ENCODE assay signal across 19 cellular contexts in the genomic region with DNA sequence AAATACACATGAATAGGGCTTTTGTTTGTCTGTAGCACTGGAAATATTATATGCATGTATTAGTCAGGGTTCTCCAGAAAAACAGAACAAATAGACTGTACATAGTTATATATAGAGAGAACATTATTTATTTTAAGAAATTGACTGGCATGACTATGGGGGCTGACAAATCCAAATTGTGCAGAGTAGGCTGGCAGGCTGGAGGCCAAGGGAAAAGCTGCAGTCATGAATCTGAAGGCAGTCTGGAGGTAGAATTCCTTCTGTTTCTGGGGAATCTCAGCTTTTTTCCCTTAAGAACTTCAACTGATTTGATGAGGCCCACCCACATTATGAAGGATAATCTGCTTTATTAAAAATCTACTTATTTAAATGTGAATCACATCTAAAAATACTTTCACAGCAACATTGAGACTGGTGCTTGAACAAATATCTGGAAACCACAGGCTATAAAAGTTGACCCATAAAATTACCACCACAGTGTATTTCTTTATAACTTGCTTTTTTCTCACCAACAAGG.
DNase-seq lines count a peak whose midpoint lies in the region; ATAC-seq, FAIRE-seq and TF ChIP-seq lines count a peak whose summit lies in the region.
"Had no signal": no experiment of that assay in that cellular context is flagged by ENCODE, and none has a peak within 500 bp of the region (broad histone marks: within the 10 kb centered on the region; RNA-seq: fewer than 3 reads in every experiment).

No MANE protein-coding gene starts in this region.

- TF ChIP-seq POLR2A in HepG2 (IDR thresholded peaks at IDR 0.05; ENCODE audit: insufficient read depth in 1 of 2, low read depth in 2 of 2, low read length in 2 of 2) (no peak), right lobe of liver (IDR thresholded peaks at IDR 0.05) (no peak), lower leg skin (IDR thresholded peaks at IDR 0.05) (no peak)

- no peaks in the 10 kb centered on the region for H3K9me3 ChIP-seq in HepG2 (ENCODE audit: low read length)
- no peaks in the 10 kb centered on the region for H3K9me3 ChIP-seq in right lobe of liver
- H3K9me3 ChIP-seq: BE2C, HAP-1 had no signal

- TF ChIP-seq EP300 in HepG2 (IDR thresholded peaks at IDR 0.05; ENCODE audit: low read depth in 2 of 2, low read length in 2 of 2) (no peak), HepG2 (CRISPR knock-in tag; IDR thresholded peaks at IDR 0.05; ENCODE audit: borderline replicate concordance) (no peak)

- CTCF ChIA-PET in HepG2 (lab: Yijun Ruan, JAX; ENCODE audit: low intra/inter-chr PET ratio, low total read pairs) = no interaction called here

- no peak for FAIRE-seq in HepG2 (lab: Jason Lieb, UNC)
- FAIRE-seq: A204.1, D721Med, GM12892, H54 had no signal

- intact Hi-C loops in HepG2 (cut with micrococcal nuclease; ENCODE audit: unreplicated experiment) (no loop called here), right lobe of liver (cut with DNase I) (no loop called here), lower leg skin (cut with DNase I; ENCODE audit: low total_unique reads) (no loop called here)

- no peaks in the 10 kb centered on the region for H3K27me3 ChIP-seq in HepG2 (ENCODE audit: control insufficient read depth in 1 of 2, insufficient read depth in 2 of 2, low read length in 2 of 2)
- no peaks in the 10 kb centered on the region for H3K27me3 ChIP-seq in right lobe of liver
- H3K27me3 ChIP-seq: BE2C; BLaER1 treated with 17β-estradiol and CSF1 and Interleukin-3, amounts not matched to agents 10 nM and 100 nM had no signal

- no peaks in the 10 kb centered on the region for H3K79me2 ChIP-seq in HepG2 (ENCODE audit: insufficient read depth, low read length)

- no peaks in the 10 kb centered on the region for H3K4me1 ChIP-seq in HepG2 (ENCODE audit: insufficient read depth, low read length)
- H3K4me1 ChIP-seq in right lobe of liver = no peaks in the 10 kb centered on the region
- H3K4me1 ChIP-seq: BE2C, HAP-1 had no signal

- no peak for TF ChIP-seq RAD21 in HepG2 (CRISPR knock-in tag; IDR thresholded peaks at IDR 0.05)

- H3K27ac ChIP-seq in HepG2 (ENCODE audit: extremely low read length, insufficient read depth, low read length) = no peak overlapping the region
- no peak overlapping the region for H3K27ac ChIP-seq in right lobe of liver
- H3K27ac ChIP-seq: 22Rv1; BLaER1 treated with 17β-estradiol and CSF1 and Interleukin-3, amounts not matched to agents 10 nM and 100 nM had no signal

- no peak overlapping the region for H3K4me2 ChIP-seq in HepG2 (ENCODE audit: low read depth, low read length)
- H3K4me2 ChIP-seq: BLaER1 treated with 17β-estradiol and CSF1 and Interleukin-3, amounts not matched to agents 10 nM and 100 nM had no signal

- DNase-seq in HepG2 (ENCODE audit: low spot score) (peak; percentile 20), right lobe of liver (no peak), RPMI7951 (ENCODE audit: low read depth) (peak; percentile 17), foreskin melanocyte (peak; percentile 36), NOMO-1 (lab: John Stamatoyannopoulos, UW; ENCODE audit: unreplicated experiment in 2 of 2) (no peak), lower leg skin (ENCODE audit: low spot score in 2 of 2) (no peak)
- DNase-seq: BE2C; CD4-positive, alpha-beta T cell; CD8-positive, alpha-beta memory T cell; DMS 273 treated with DMSO at 0.1 percent for 48 hours; DND-41; GOT3 had no signal

- no peak overlapping the region for H2AFZ ChIP-seq in HepG2 (ENCODE audit: low read length)

- no peaks in the 10 kb centered on the region for H4K20me1 ChIP-seq in HepG2 (ENCODE audit: insufficient read depth, low read length)
- H4K20me1 ChIP-seq: BLaER1 treated with 17β-estradiol and CSF1 and Interleukin-3, amounts not matched to agents 10 nM and 100 nM had no signal

- no peak for TF ChIP-seq CTCF in HepG2 (CRISPR knock-in tag; IDR thresholded peaks at IDR 0.05)
- TF ChIP-seq CTCF in right lobe of liver (IDR thresholded peaks at IDR 0.05) = no peak
- TF ChIP-seq CTCF in lower leg skin (IDR thresholded peaks at IDR 0.05) = no peak

- H3K4me3 ChIP-seq in HepG2 (replicated peaks in 1 of 3; ENCODE audit: insufficient read depth in 1 of 3, low read depth in 2 of 3, low read length in 3 of 3) (no peak overlapping the region), right lobe of liver (no peak overlapping the region), lower leg skin (ENCODE audit: low read depth, poor library complexity, severe bottlenecking) (no peak overlapping the region)
- H3K4me3 ChIP-seq: BLaER1 treated with 17β-estradiol and CSF1 and Interleukin-3, amounts not matched to agents 10 nM and 100 nM; HAP-1 had no signal

- H3K9ac ChIP-seq in HepG2 (ENCODE audit: insufficient read depth, low read depth, low read length) = no peak overlapping the region
- H3K9ac ChIP-seq: BLaER1 treated with 17β-estradiol and CSF1 and Interleukin-3, amounts not matched to agents 10 nM and 100 nM had no signal

- in situ Hi-C loops in HepG2 (cut with HindIII; ENCODE audit: extremely low pct_ligation_motif_present, low pct_unique_long_range_greater_than_20kb) = no loop called here

- no TSS peak for BruUV-seq in HepG2 (replicated peaks; lab: Mats Ljungman, UMichigan)

- ATAC-seq in HepG2 = no peak
- ATAC-seq in right lobe of liver = no peak

- POLR2A ChIA-PET in HepG2 (lab: Yijun Ruan, JAX) = no interaction called here

- H3K36me3 ChIP-seq in HepG2 (replicated peaks in 1 of 2; ENCODE audit: control insufficient read depth in 1 of 2, insufficient read depth in 2 of 2, low read length in 2 of 2) = no peaks in the 10 kb centered on the region
- H3K36me3 ChIP-seq in right lobe of liver = no peaks in the 10 kb centered on the region
- H3K36me3 ChIP-seq: BE2C, HAP-1 had no signal

TF ChIP-seq in HepG2, 621 proteins besides CTCF, POLR2A, EP300 and RAD21:
- TF ChIP-seq MIER2 (CRISPR knock-in tag; IDR thresholded peaks at IDR 0.05) = no peak
- no peak for TF ChIP-seq HNF1B (CRISPR knock-in tag; IDR thresholded peaks at IDR 0.05)
- TF ChIP-seq, protein P1, sequence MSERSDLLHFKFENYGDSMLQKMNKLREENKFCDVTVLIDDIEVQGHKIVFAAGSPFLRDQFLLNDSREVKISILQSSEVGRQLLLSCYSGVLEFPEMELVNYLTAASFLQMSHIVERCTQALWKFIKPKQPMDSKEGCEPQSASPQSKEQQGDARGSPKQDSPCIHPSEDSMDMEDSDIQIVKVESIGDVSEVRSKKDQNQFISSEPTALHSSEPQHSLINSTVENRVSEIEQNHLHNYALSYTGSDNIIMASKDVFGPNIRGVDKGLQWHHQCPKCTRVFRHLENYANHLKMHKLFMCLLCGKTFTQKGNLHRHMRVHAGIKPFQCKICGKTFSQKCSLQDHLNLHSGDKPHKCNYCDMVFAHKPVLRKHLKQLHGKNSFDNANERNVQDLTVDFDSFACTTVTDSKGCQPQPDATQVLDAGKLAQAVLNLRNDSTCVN (CRISPR knock-in tag; IDR thresholded peaks at IDR 0.05; ENCODE audit: borderline replicate concordance) = no peak
- TF ChIP-seq HNF4A (CRISPR knock-in tag; IDR thresholded peaks at IDR 0.05) = no peak
- TF ChIP-seq ZNF414 (CRISPR knock-in tag; IDR thresholded peaks at IDR 0.05) = no peak

Comparison
In these comparisons a context has a peak if more than half of its experiments do, and no peak if none do; other contexts are left out.
1. DNase-seq: peak in HepG2 (single experiment), RPMI7951 (single experiment) and foreskin melanocyte (single experiment); none in right lobe of liver (0 of 3), NOMO-1 (0 of 2) and lower leg skin (0 of 2).